In the genomic region with DNA sequence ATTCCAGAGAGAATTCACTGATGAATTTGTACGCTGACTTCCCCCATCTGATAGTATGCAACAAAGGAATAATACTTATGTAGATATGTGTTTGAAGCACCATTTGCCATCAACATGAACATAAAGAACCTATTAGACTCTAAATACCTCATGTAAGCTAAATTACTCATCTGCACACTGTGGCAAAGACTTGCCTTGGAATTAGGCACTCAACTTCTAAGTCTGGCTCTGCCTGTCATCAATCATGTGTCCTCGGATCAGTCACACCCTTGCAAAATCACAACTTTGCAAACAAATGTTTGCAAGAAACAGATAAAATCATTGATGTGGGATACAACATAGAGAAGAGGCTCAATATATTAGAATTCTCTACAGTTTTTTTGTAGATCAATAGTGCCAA, we compare ENCODE assay signal across 19 cellular contexts.
"Had no signal": no experiment of that assay in that cellular context is flagged by ENCODE, and none has a peak within 500 bp of the region (broad histone marks: within the 10 kb centered on the region; RNA-seq: fewer than 3 reads in every experiment).

No MANE protein-coding gene starts in this region.

- H3K27ac ChIP-seq: cardiac muscle cell, dorsolateral prefrontal cortex, gastrocnemius medialis, heart right ventricle, lower lobe of right lung, neural progenitor cell, ovary had no signal

- ATAC-seq: activated CD4-positive, CD25-positive, alpha-beta regulatory T cell treated with anti-CD3 and anti-CD28 coated beads, Interleukin-2, amount 50 U/mL, for 24 hours; gastrocnemius medialis; heart right ventricle; left colon; sciatic nerve; T-cell had no signal

- H3K4me3 ChIP-seq: cardiac muscle cell, dorsolateral prefrontal cortex, gastrocnemius medialis, heart right ventricle, lower lobe of right lung, neural progenitor cell, ovary had no signal

- H3K9ac ChIP-seq: neural progenitor cell had no signal

- H3K4me1 ChIP-seq: gastrocnemius medialis, neural progenitor cell had no signal

- H2AFZ ChIP-seq: neural progenitor cell had no signal

- H3K36me3 ChIP-seq: cardiac muscle cell, gastrocnemius medialis, heart right ventricle, lower lobe of right lung, neural progenitor cell, ovary had no signal

- H3K27me3 ChIP-seq: cardiac muscle cell, dorsolateral prefrontal cortex, gastrocnemius medialis, heart right ventricle, neural progenitor cell, ovary had no signal

- H3K9me3 ChIP-seq: gastrocnemius medialis, lower lobe of right lung, ovary had no signal

- H3K4me2 ChIP-seq: neural progenitor cell had no signal

- DNase-seq: activated CD4-positive, alpha-beta T cell treated with anti-CD3 and anti-CD28 coated beads, Interleukin-2, amount 50 U/mL, for 4 hours; activated naive CD4-positive, alpha-beta T cell treated with anti-CD3 and anti-CD28 coated beads, Interleukin-2, amount 10 ng/mL, durations not matched to agents 7 days and 5 days; activated T-cell treated with anti-CD3 and anti-CD28 coated beads, Interleukin-2, amount 50 U/mL, for 1 hour; dorsolateral prefrontal cortex; endodermal cell; erythroblast; gastrocnemius medialis; heart right ventricle; left colon; lower lobe of right lung; ovary; stimulated activated CD4-positive, alpha-beta T cell treated with anti-CD3 and anti-CD28 coated beads, Interleukin-12 subunit alpha, Interleukin-12 subunit beta, amount 100 ng/mL, for 4 hours; stimulated activated CD4-positive, alpha-beta T cell treated with anti-CD3 and anti-CD28 coated beads, Interleukin-2, amount 100 ng/mL, for 24 hours; T-cell; T-helper 9 cell had no signal
